10 cellular contexts compared by ENCODE assay signal in genomic region chr14:59356783-59357182, GRCh38.
DNase-seq lines count a peak whose midpoint lies in the region; ATAC-seq and TF ChIP-seq lines count a peak whose summit lies in the region.
"Had no signal": no experiment of that assay in that cellular context is flagged by ENCODE, and none has a peak within 500 bp of the region (broad histone marks: within the 10 kb centered on the region; RNA-seq: fewer than 3 reads in every experiment).

No MANE protein-coding gene starts in this region.

- peaks cover 48% of the 10 kb centered on the region for H3K36me3 Mint-ChIP-seq in endothelial cell (ENCODE audit: low read depth, unreplicated experiment)
- H3K36me3 Mint-ChIP-seq in CD8-positive, alpha-beta T cell: peaks cover 70% of the 10 kb centered on the region

- POLR2A ChIA-PET in CD8-positive, alpha-beta T cell (lab: Charles Lee): no interaction called here

- peaks cover 10% of the 10 kb centered on the region for H3K4me1 Mint-ChIP-seq in endothelial cell (ENCODE audit: unreplicated experiment)
- peaks cover 5% of the 10 kb centered on the region for H3K4me1 Mint-ChIP-seq in CD8-positive, alpha-beta T cell (ENCODE audit: low read depth)
- H3K4me1 Mint-ChIP-seq: neural crest cell had no signal

- H3K27me3 Mint-ChIP-seq in endothelial cell (ENCODE audit: unreplicated experiment): peaks cover 8% of the 10 kb centered on the region
- no peaks in the 10 kb centered on the region for H3K27me3 Mint-ChIP-seq in CD8-positive, alpha-beta T cell (ENCODE audit: low read depth)

- no peak for DNase-seq in endothelial cell (ENCODE audit: low spot score)
- no peak for DNase-seq in stimulated activated CD4-positive, alpha-beta T cell treated with anti-CD3 and anti-CD28 coated beads, Interleukin-4, amount 100 ng/mL, for 1 hour
- DNase-seq in stimulated activated CD4-positive, alpha-beta T cell treated with anti-CD3 and anti-CD28 coated beads, Interleukin-2, amount 100 ng/mL, for 48 hours: no peak
- DNase-seq in CD8-positive, alpha-beta T cell: no peak
- no peak for DNase-seq in HuH-7.5 (ENCODE audit: low spot score)
- DNase-seq: Caco-2 had no signal

- TF ChIP-seq CTCF in endothelial cell (IDR thresholded peaks at IDR 0.05; ENCODE audit: unreplicated experiment): no peak
- no peak for TF ChIP-seq CTCF in CD8-positive, alpha-beta T cell (IDR thresholded peaks at IDR 0.05)

- CTCF ChIA-PET in CD8-positive, alpha-beta T cell (lab: Charles Lee): no interaction called here

- H3K4me3 Mint-ChIP-seq in endothelial cell (ENCODE audit: unreplicated experiment): peak overlapping the region; percentile 62
- H3K4me3 Mint-ChIP-seq in CD8-positive, alpha-beta T cell: no peak overlapping the region
- H3K4me3 Mint-ChIP-seq: neural crest cell had no signal

- H3K27ac Mint-ChIP-seq in endothelial cell (ENCODE audit: unreplicated experiment): no peak overlapping the region
- no peak overlapping the region for H3K27ac Mint-ChIP-seq in CD8-positive, alpha-beta T cell

- H3K4me3 ChIP-seq in CD8-positive, alpha-beta T cell (ENCODE audit: low read depth, low read length): no peak overlapping the region

- H3K4me1 ChIP-seq in CD8-positive, alpha-beta T cell (ENCODE audit: insufficient read depth, low read length): no peaks in the 10 kb centered on the region

- H3K36me3 ChIP-seq in CD8-positive, alpha-beta T cell (ENCODE audit: insufficient read depth, low read length): no peaks in the 10 kb centered on the region

- no peaks in the 10 kb centered on the region for H3K9me3 Mint-ChIP-seq in endothelial cell (ENCODE audit: unreplicated experiment)
- H3K9me3 Mint-ChIP-seq in CD8-positive, alpha-beta T cell: no peaks in the 10 kb centered on the region
- H3K9me3 Mint-ChIP-seq: neural crest cell had no signal

- H3K27ac ChIP-seq in CD8-positive, alpha-beta T cell (ENCODE audit: low read depth, low read length): no peak overlapping the region

- no peaks in the 10 kb centered on the region for H3K9me3 ChIP-seq in CD8-positive, alpha-beta T cell (ENCODE audit: low read length)
- H3K9me3 ChIP-seq: Caco-2 had no signal

- ATAC-seq in GM18519 (IDR thresholded peaks at IDR 0.05; ENCODE audit: low FRiP score, unreplicated experiment) (peak; percentile 58), GM21515 (IDR thresholded peaks at IDR 0.05; ENCODE audit: unreplicated experiment) (peak; percentile 77), HG03135 (IDR thresholded peaks at IDR 0.05; ENCODE audit: unreplicated experiment) (peak; percentile 46)
- ATAC-seq in CD8-positive, alpha-beta T cell: no peak

- no peaks in the 10 kb centered on the region for H3K27me3 ChIP-seq in CD8-positive, alpha-beta T cell (ENCODE audit: insufficient read depth, low read length)

- intact Hi-C loops in CD8-positive, alpha-beta T cell (cut with DNase I, micrococcal nuclease): no loop called here
